ENCODE assay signal across 11 cellular contexts in genomic region chr2:169815849-169816248, GRCh38. TPM values are rescaled to one million over a fixed set of nuclear protein-coding genes. Genes with fewer than 3 reads are reported as not detected.
DNase-seq lines count a peak whose midpoint lies in the region; TF ChIP-seq lines count a peak whose summit lies in the region.
"Had no signal": no experiment of that assay in that cellular context is flagged by ENCODE, and none has a peak within 500 bp of the region (broad histone marks: within the 10 kb centered on the region; RNA-seq: fewer than 3 reads in every experiment).

No MANE protein-coding gene starts in this region.

- H3K9me3 ChIP-seq in MG63: peaks cover 8% of the 10 kb centered on the region

- H3K27ac ChIP-seq in brain microvascular endothelial cell: peak overlapping the region; percentile 64

- H3K27me3 ChIP-seq in MG63: no peaks in the 10 kb centered on the region
- H3K27me3 ChIP-seq in brain microvascular endothelial cell (replicated peaks): no peaks in the 10 kb centered on the region

- no peak for TF ChIP-seq CTCF in brain microvascular endothelial cell (IDR thresholded peaks at IDR 0.05; ENCODE audit: low read depth, low read length, missing control alignments)

- H3K4me3 ChIP-seq in MG63 (no peak overlapping the region), brain microvascular endothelial cell (ENCODE audit: low read depth, low read length) (no peak overlapping the region)

- in situ Hi-C loops in brain microvascular endothelial cell (cut with HindIII; ENCODE audit: low pct_ligation_motif_present, low sequenced_read_pairs): no loop called here

- H3K36me3 ChIP-seq in MG63: peaks cover 81% of the 10 kb centered on the region
- peaks cover 36% of the 10 kb centered on the region for H3K36me3 ChIP-seq in brain microvascular endothelial cell (replicated peaks)

- peak; percentile 74 for DNase-seq in Daoy (ENCODE audit: low read depth)
- DNase-seq in MG63: peak; percentile 19
- peak; percentile 86 for DNase-seq in brain microvascular endothelial cell
- DNase-seq in myocyte (ENCODE audit: low read depth): peak; percentile 57
- DNase-seq in NCI-H187 treated with DMSO at 0.1 percent for 48 hours (lab: John Stamatoyannopoulos, UW): no peak
- no peak for DNase-seq in superior temporal gyrus (ENCODE audit: extremely low spot score)
- DNase-seq in NCI-H1048 (lab: John Stamatoyannopoulos, UW): no peak
- DNase-seq in mesenteric fat pad (ENCODE audit: low spot score): no peak
- DNase-seq: anterior cingulate cortex, DMS79, NCI-H82 had no signal

RNA-seq across cellular contexts. Expression of gene METTL5, which starts 8.9 kb away (rescaled TPM):
- 107 and 163 TPM in 2 replicates for total RNA-seq in Daoy (2014; rRNA removed; shearing (Covaris generic))
- total RNA-seq in MG63 (2014; rRNA removed; shearing (Covaris generic); ENCODE audit: low replicate concordance): 86.5 and 152 TPM in 2 replicates
- 48.2 and 51.4 TPM in 2 replicates for total RNA-seq in myocyte
- 48.2 TPM for polyA plus RNA-seq in myocyte (2012)
- 69.4 TPM for total RNA-seq in mesenteric fat pad

RNA-seq across cellular contexts. Expression of gene UBR3, which starts 11.4 kb away (rescaled TPM):
- total RNA-seq in Daoy (2014; rRNA removed; shearing (Covaris generic)): 16.3 and 19.7 TPM in 2 replicates
- total RNA-seq in MG63 (2014; rRNA removed; shearing (Covaris generic); ENCODE audit: low replicate concordance): 24.5 and 34.9 TPM in 2 replicates
- total RNA-seq in myocyte (59.6 and 61.0 TPM in 2 replicates), mesenteric fat pad (62.9 TPM)
- polyA plus RNA-seq in myocyte (2012): 12.4 TPM

RNA-seq across cellular contexts. Expression of gene SSB, which starts 17.2 kb away (rescaled TPM):
- 172 and 179 TPM in 2 replicates for total RNA-seq in Daoy (2014; rRNA removed; shearing (Covaris generic))
- total RNA-seq in MG63 (2014; rRNA removed; shearing (Covaris generic); ENCODE audit: low replicate concordance): 101 and 193 TPM in 2 replicates
- total RNA-seq in myocyte: 115 and 134 TPM in 2 replicates
- polyA plus RNA-seq in myocyte (2012): 53.8 TPM
- total RNA-seq in mesenteric fat pad: 184 TPM

Comparison
In these comparisons a context has a peak if more than half of its experiments do, and no peak if none do; other contexts are left out.
1. DNase-seq: peak in Daoy (single experiment), MG63 (single experiment), brain microvascular endothelial cell (single experiment) and myocyte (single experiment); none in NCI-H187 treated with DMSO at 0.1 percent for 48 hours (single experiment), superior temporal gyrus (single experiment), NCI-H1048 (single experiment) and mesenteric fat pad (single experiment).